Comparison of ENCODE assay signal across 7 cellular contexts in the genomic region with DNA sequence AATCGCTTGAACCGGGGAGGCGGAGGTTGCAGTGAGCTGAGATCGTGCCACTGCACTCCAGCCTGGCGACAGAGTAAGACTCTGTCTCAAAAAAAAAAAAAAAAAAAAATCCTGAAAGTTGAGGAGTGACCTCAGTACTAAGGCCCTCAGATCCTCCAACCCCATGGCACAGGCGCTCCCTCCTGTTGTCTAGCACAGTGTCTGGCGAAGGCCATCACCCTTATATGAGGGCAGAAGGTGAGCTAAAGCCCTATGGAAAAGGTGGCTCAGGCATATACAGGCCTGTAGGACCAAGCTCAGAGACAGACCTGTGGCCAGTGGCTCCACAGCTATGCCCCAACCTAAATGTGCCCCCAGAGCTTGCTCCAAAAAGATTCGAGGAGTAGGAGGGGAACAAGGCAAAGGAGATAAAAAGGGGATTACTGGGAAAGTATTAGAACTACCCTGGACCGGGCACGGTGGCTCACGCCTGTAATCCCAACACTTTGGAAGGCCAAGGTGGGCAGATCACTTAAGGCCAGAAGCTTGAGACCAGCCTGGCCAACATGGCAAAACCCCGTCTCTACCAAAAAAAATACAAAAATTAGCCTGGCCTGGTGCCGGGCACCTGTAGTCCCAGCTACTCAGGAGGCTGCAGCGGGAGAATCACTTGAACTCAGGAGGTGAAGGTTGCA.
DNase-seq lines count a peak whose midpoint lies in the region; ATAC-seq and TF ChIP-seq lines count a peak whose summit lies in the region.
"Not testable (repeated sequence)": the region's sequence is repeated elsewhere in the genome, so short reads cannot be mapped to it uniquely, and the experiment has no call there.

No MANE protein-coding gene starts in this region.

- H2AFZ ChIP-seq in GM23338: peak overlapping the region; percentile 79; the same call in 1 of the 2 replicates

- TF ChIP-seq CTCF in GM23338 (conservative IDR thresholded peaks at IDR 0.05; ENCODE audit: low read depth in 2 of 2); endothelial cell (IDR thresholded peaks at IDR 0.05; ENCODE audit: unreplicated experiment); neutrophil (IDR thresholded peaks at IDR 0.05): not testable (repeated sequence)

- not testable (repeated sequence) for H3K9me3 Mint-ChIP-seq in GM23338; activated CD4-positive, alpha-beta memory T cell treated with anti-CD3 and anti-CD28 coated beads, Interleukin-2, amount 10 ng/mL, durations not matched to agents 7 days and 5 days; activated naive CD8-positive, alpha-beta T cell treated with anti-CD3 and anti-CD28 coated beads, Interleukin-2, amount 10 ng/mL, durations not matched to agents 7 days and 5 days; endothelial cell (ENCODE audit: unreplicated experiment)

- H3K4me1 Mint-ChIP-seq in GM23338 (peaks cover 21% of the 10 kb centered on the region), endothelial cell (ENCODE audit: unreplicated experiment) (peaks cover 23% of the 10 kb centered on the region)
- H3K4me1 Mint-ChIP-seq in activated CD4-positive, alpha-beta memory T cell treated with anti-CD3 and anti-CD28 coated beads, Interleukin-2, amount 10 ng/mL, durations not matched to agents 7 days and 5 days: peaks cover 32% of the 10 kb centered on the region
- peaks cover 17% of the 10 kb centered on the region for H3K4me1 Mint-ChIP-seq in activated naive CD8-positive, alpha-beta T cell treated with anti-CD3 and anti-CD28 coated beads, Interleukin-2, amount 10 ng/mL, durations not matched to agents 7 days and 5 days

- not testable (repeated sequence) for H3K36me3 Mint-ChIP-seq in GM23338 (ENCODE audit: low read depth); activated CD4-positive, alpha-beta memory T cell treated with anti-CD3 and anti-CD28 coated beads, Interleukin-2, amount 10 ng/mL, durations not matched to agents 7 days and 5 days (ENCODE audit: low read depth); activated naive CD8-positive, alpha-beta T cell treated with anti-CD3 and anti-CD28 coated beads, Interleukin-2, amount 10 ng/mL, durations not matched to agents 7 days and 5 days; endothelial cell (ENCODE audit: low read depth, unreplicated experiment)

- not testable (repeated sequence) for H3F3A ChIP-seq in GM23338 (replicated peaks; ENCODE audit: low read depth)

- H3K9me3 ChIP-seq in BLaER1 treated with 17β-estradiol and CSF1 and Interleukin-3, amounts not matched to agents 10 nM and 100 nM (replicated peaks in 1 of 11); SJCRH30 (replicated peaks); neutrophil: not testable (repeated sequence)

- POLR2A ChIA-PET in activated CD4-positive, alpha-beta memory T cell treated with anti-CD3 and anti-CD28 coated beads, Interleukin-2, amount 10 ng/mL, durations not matched to agents 7 days and 5 days (lab: Charles Lee); activated naive CD8-positive, alpha-beta T cell treated with anti-CD3 and anti-CD28 coated beads, Interleukin-2, amount 10 ng/mL, durations not matched to agents 7 days and 5 days (lab: Charles Lee): not testable (repeated sequence)

- not testable (repeated sequence) for H3K27me3 ChIP-seq in BLaER1 treated with 17β-estradiol and CSF1 and Interleukin-3, amounts not matched to agents 10 nM and 100 nM; GM23338 (ENCODE audit: insufficient read depth); SJCRH30; neutrophil

- H3K79me2 ChIP-seq in GM23338 (replicated peaks; ENCODE audit: insufficient read depth): not testable (repeated sequence)

- H3K4me3 Mint-ChIP-seq in GM23338; activated CD4-positive, alpha-beta memory T cell treated with anti-CD3 and anti-CD28 coated beads, Interleukin-2, amount 10 ng/mL, durations not matched to agents 7 days and 5 days; activated naive CD8-positive, alpha-beta T cell treated with anti-CD3 and anti-CD28 coated beads, Interleukin-2, amount 10 ng/mL, durations not matched to agents 7 days and 5 days; endothelial cell (ENCODE audit: unreplicated experiment): not testable (repeated sequence)

- not testable (repeated sequence) for H3K27me3 Mint-ChIP-seq in GM23338 (ENCODE audit: insufficient read depth, low read depth, poor library complexity); activated CD4-positive, alpha-beta memory T cell treated with anti-CD3 and anti-CD28 coated beads, Interleukin-2, amount 10 ng/mL, durations not matched to agents 7 days and 5 days; activated naive CD8-positive, alpha-beta T cell treated with anti-CD3 and anti-CD28 coated beads, Interleukin-2, amount 10 ng/mL, durations not matched to agents 7 days and 5 days; endothelial cell (ENCODE audit: unreplicated experiment)

- H3K27ac Mint-ChIP-seq in GM23338: not testable (repeated sequence)
- H3K27ac Mint-ChIP-seq in activated CD4-positive, alpha-beta memory T cell treated with anti-CD3 and anti-CD28 coated beads, Interleukin-2, amount 10 ng/mL, durations not matched to agents 7 days and 5 days: peak overlapping the region; percentile 48
- peak overlapping the region; percentile 72 for H3K27ac Mint-ChIP-seq in activated naive CD8-positive, alpha-beta T cell treated with anti-CD3 and anti-CD28 coated beads, Interleukin-2, amount 10 ng/mL, durations not matched to agents 7 days and 5 days
- peak overlapping the region; percentile 63 for H3K27ac Mint-ChIP-seq in endothelial cell (ENCODE audit: unreplicated experiment)

- not testable (repeated sequence) for DNase-seq in GM23338 (ENCODE audit: low spot score); SJCRH30; activated CD4-positive, alpha-beta memory T cell treated with anti-CD3 and anti-CD28 coated beads, Interleukin-2, amount 10 ng/mL, durations not matched to agents 7 days and 5 days; activated naive CD8-positive, alpha-beta T cell treated with anti-CD3 and anti-CD28 coated beads, Interleukin-2, amount 10 ng/mL, durations not matched to agents 7 days and 5 days; endothelial cell (ENCODE audit: low spot score)

- H4K20me1 ChIP-seq in BLaER1 treated with 17β-estradiol and CSF1 and Interleukin-3, amounts not matched to agents 10 nM and 100 nM; GM23338 (replicated peaks; ENCODE audit: insufficient read depth): not testable (repeated sequence)

- H3K4me1 ChIP-seq in BLaER1 treated with 17β-estradiol and CSF1 and Interleukin-3, amounts not matched to agents 10 nM and 100 nM: peaks cover 4 to 42% (median 14%) of the 10 kb centered on the region in 10 experiments; a peak in 16 of 20 replicates
- H3K4me1 ChIP-seq in GM23338 (ENCODE audit: insufficient read depth): not testable (repeated sequence)
- peaks cover 37% of the 10 kb centered on the region for H3K4me1 ChIP-seq in SJCRH30
- peaks cover 12 to 30% of the 10 kb centered on the region in 2 experiments for H3K4me1 ChIP-seq in neutrophil (ENCODE audit: control insufficient read depth in 1 of 2, insufficient read depth in 1 of 2, low read depth in 1 of 2, low read length in 1 of 2)

- H3K9ac ChIP-seq in BLaER1 treated with 17β-estradiol and CSF1 and Interleukin-3, amounts not matched to agents 10 nM and 100 nM: not testable (repeated sequence)

- H3K9me2 ChIP-seq in GM23338 (ENCODE audit: insufficient read depth): not testable (repeated sequence)

- CTCF ChIA-PET in activated CD4-positive, alpha-beta memory T cell treated with anti-CD3 and anti-CD28 coated beads, Interleukin-2, amount 10 ng/mL, durations not matched to agents 7 days and 5 days (lab: Charles Lee): interaction anchor here (0.7 to 2.0 kb wide), 2 partner anchors 156 to 185 kb away, joined by 3 to 5 read pairs; no protein-coding TSS in a partner anchor

- not testable (repeated sequence) for H3K36me3 ChIP-seq in BLaER1 treated with 17β-estradiol and CSF1 and Interleukin-3, amounts not matched to agents 10 nM and 100 nM; GM23338 (ENCODE audit: insufficient read depth); SJCRH30; neutrophil

- H3K4me2 ChIP-seq in BLaER1 treated with 17β-estradiol and CSF1 and Interleukin-3, amounts not matched to agents 10 nM and 100 nM: peak overlapping the region in 8 of 11 experiments; percentile 12 to 75 (median 40); a peak in 11 of 22 replicates
- not testable (repeated sequence) for H3K4me2 ChIP-seq in GM23338

- not testable (repeated sequence) for ATAC-seq in GM23338; activated naive CD8-positive, alpha-beta T cell treated with anti-CD3 and anti-CD28 coated beads, Interleukin-2, amount 10 ng/mL, durations not matched to agents 7 days and 5 days (ENCODE audit: low read depth)

- H3K27ac ChIP-seq in BLaER1 treated with 17β-estradiol and CSF1 and Interleukin-3, amounts not matched to agents 10 nM and 100 nM; GM23338 (ENCODE audit: low read depth): not testable (repeated sequence)
- H3K27ac ChIP-seq in SJCRH30: peak overlapping the region; percentile 57
- peak overlapping the region; percentile 15 for H3K27ac ChIP-seq in neutrophil

- not testable (repeated sequence) for H3K4me3 ChIP-seq in BLaER1 treated with 17β-estradiol and CSF1 and Interleukin-3, amounts not matched to agents 10 nM and 100 nM; GM23338; SJCRH30; neutrophil (ENCODE audit: low read depth in 1 of 2, low read length in 1 of 2)
